ENCODE assay signal across 1 cellular context in genomic region chr4:82905205-82905604, GRCh38.
TF ChIP-seq lines count a peak whose summit lies in the region.

No MANE protein-coding gene starts in this region.

TF ChIP-seq in GM12878, 131 proteins besides CTCF, POLR2A, EP300 and RAD21 (continued from another document and continues in another):
- TF ChIP-seq CUX1 (IDR thresholded peaks at IDR 0.05; ENCODE audit: insufficient replicate concordance, low read depth, low read length) (peak; percentile 64), MTA2 (IDR thresholded peaks at IDR 0.05; ENCODE audit: low read depth) (peak; percentile 94), IKZF1 (conservative IDR thresholded peaks at IDR 0.05) (peak; percentile 79), CBX5 (IDR thresholded peaks at IDR 0.05; ENCODE audit: low read depth) (0 out of 2 replicates have a peak, but pooled peaks have one; percentile 72), MLLT1 (IDR thresholded peaks at IDR 0.05) (peak; percentile 77; the same call in 1 of the 2 replicates), BACH1 (IDR thresholded peaks at IDR 0.05; ENCODE audit: borderline replicate concordance) (peak; percentile 92), USF2 (IDR thresholded peaks at IDR 0.05; ENCODE audit: borderline replicate concordance, low read depth, low read length) (no peak), PAX5 (IDR thresholded peaks at IDR 0.05; ENCODE audit: borderline replicate concordance, low read depth, low read length) (0 out of 2 replicates have a peak, but pooled peaks have one; percentile 40), BMI1 (IDR thresholded peaks at IDR 0.05; ENCODE audit: borderline replicate concordance) (peak; percentile 70; the same call in 1 of the 2 replicates), STAT1 (conservative IDR thresholded peaks at IDR 0.05) (no peak), NBN (IDR thresholded peaks at IDR 0.05) (peak; percentile 94), GABPA (IDR thresholded peaks at IDR 0.05; ENCODE audit: low read depth) (peak; percentile 69), CEBPB (IDR thresholded peaks at IDR 0.05; ENCODE audit: borderline replicate concordance in 1 of 2, low read depth in 2 of 2, low read length in 2 of 2) (peak in 1 of 2 experiments; percentile 88; a peak in 1 of 4 replicates), JUND (IDR thresholded peaks at IDR 0.05; ENCODE audit: low read depth, low read length) (peak; percentile 75; the same call in 1 of the 2 replicates), SMAD1 (IDR thresholded peaks at IDR 0.05; ENCODE audit: low read depth, partially characterized antibody) (peak; percentile 19), POLR2AphosphoS2 (IDR thresholded peaks at IDR 0.05; ENCODE audit: low read depth, low read length) (no peak), CBX3 (IDR thresholded peaks at IDR 0.05; ENCODE audit: borderline replicate concordance, low read depth) (no peak), DPF2 (IDR thresholded peaks at IDR 0.05) (peak; percentile 93), NKRF (conservative IDR thresholded peaks at IDR 0.05) (no peak), ZNF592 (IDR thresholded peaks at IDR 0.05) (no peak), BHLHE40 (IDR thresholded peaks at IDR 0.05; ENCODE audit: borderline replicate concordance in 1 of 2, low read depth in 2 of 2, low read length in 1 of 2) (peak in 1 of 2 experiments; percentile 43; a peak in 1 of 4 replicates), ZSCAN29 (IDR thresholded peaks at IDR 0.05) (no peak), ETV6 (conservative IDR thresholded peaks at IDR 0.05 in 1 of 2, IDR thresholded peaks at IDR 0.05 in 1 of 2; ENCODE audit: borderline replicate concordance in 1 of 2, low read depth in 1 of 2) (peak in 1 of 2 experiments; percentile 98; a peak in 2 of 4 replicates), PML (IDR thresholded peaks at IDR 0.05; ENCODE audit: low read length) (peak; percentile 75; the same call in 1 of the 2 replicates), KAT2A (conservative IDR thresholded peaks at IDR 0.05; ENCODE audit: control insufficient read depth, low read depth, low read length) (no peak), MEF2B (IDR thresholded peaks at IDR 0.05; ENCODE audit: partially characterized antibody, poor library complexity, severe bottlenecking) (peak; percentile 68), ZNF24 (IDR thresholded peaks at IDR 0.05) (peak; percentile 34; the same call in 1 of the 2 replicates), SIX5 (IDR thresholded peaks at IDR 0.05; ENCODE audit: low read depth, low read length, severe bottlenecking) (no peak), SMARCA5 (IDR thresholded peaks at IDR 0.05) (no peak), CHD2 (IDR thresholded peaks at IDR 0.05; ENCODE audit: borderline replicate concordance, low read depth, low read length) (peak; percentile 26; the same call in 1 of the 2 replicates), RUNX3 (IDR thresholded peaks at IDR 0.05; ENCODE audit: low read length) (peak; percentile 99), MYB (IDR thresholded peaks at IDR 0.05; ENCODE audit: borderline replicate concordance, low read depth, low read length) (no peak), RELB (IDR thresholded peaks at IDR 0.05; ENCODE audit: low read depth) (peak; percentile 74), BCL3 (IDR thresholded peaks at IDR 0.05; ENCODE audit: borderline replicate concordance, insufficient read depth, low read depth, low read length, poor library complexity, severe bottlenecking) (peak; percentile 67), MTA3 (IDR thresholded peaks at IDR 0.05; ENCODE audit: borderline replicate concordance, low read length) (peak; percentile 91), NFIC (IDR thresholded peaks at IDR 0.05; ENCODE audit: low read depth, low read length) (peak; percentile 99), RFX5 (IDR thresholded peaks at IDR 0.05; ENCODE audit: low read depth, low read length) (no peak), TCF7 (IDR thresholded peaks at IDR 0.05; ENCODE audit: borderline replicate concordance) (peak; percentile 39; the same call in 1 of the 2 replicates), TBL1XR1 (IDR thresholded peaks at IDR 0.05; ENCODE audit: low read depth, low read length) (peak; percentile 89), RBBP5 (conservative IDR thresholded peaks at IDR 0.05) (no peak), CREB1 (IDR thresholded peaks at IDR 0.05; ENCODE audit: low read depth) (peak; percentile 79), BCLAF1 (IDR thresholded peaks at IDR 0.05) (no peak), ZBED1 (IDR thresholded peaks at IDR 0.05; ENCODE audit: borderline replicate concordance) (peak; percentile 95)
